ENCODE assay signal across 9 cellular contexts in genomic region chr17:41322264-41322902, GRCh38. TPM values are rescaled to one million over a fixed set of nuclear protein-coding genes. Genes with fewer than 3 reads are reported as not detected.
A peak's percentile ranks its signal among the peaks of the same experiment; 100 is the strongest.
DNase-seq lines count a peak whose midpoint lies in the region; ATAC-seq and TF ChIP-seq lines count a peak whose summit lies in the region.
"Had no signal": no experiment of that assay in that cellular context is flagged by ENCODE, and none has a peak within 500 bp of the region (broad histone marks: within the 10 kb centered on the region; RNA-seq: fewer than 3 reads in every experiment).

No MANE protein-coding gene starts in this region.

- no peaks in the 10 kb centered on the region for H3K4me1 Mint-ChIP-seq in T-helper 2 cell treated with Interferon-gamma antibody and Interleukin-4, amounts not matched to agents 5 μg/mL and 100 μg/mL, for 36 hours (ENCODE audit: low read depth)

- H3K36me3 ChIP-seq in breast epithelium = no peaks in the 10 kb centered on the region
- H3K36me3 ChIP-seq in left lung = no peaks in the 10 kb centered on the region
- H3K36me3 ChIP-seq: neutrophil had no signal

- no peak for TF ChIP-seq POLR2A in breast epithelium (IDR thresholded peaks at IDR 0.05)

- DNase-seq in Ammon's horn (ENCODE audit: low spot score) (peak; percentile 44), NCI-H226 (peak; percentile 23), breast epithelium (ENCODE audit: low spot score in 2 of 2) (no peak), left lung (no peak), hippocampal formation (lab: John Stamatoyannopoulos, UW) (no peak)
- DNase-seq in T-helper 2 cell treated with Interferon-gamma antibody and Interleukin-4, amounts not matched to agents 5 μg/mL and 100 μg/mL, for 36 hours (ENCODE audit: low spot score) = no peak
- no peak for DNase-seq in activated T-cell treated with anti-CD3 and anti-CD28 coated beads, Interleukin-2, amount 50 U/mL, for 1 hour

- H3K27ac Mint-ChIP-seq in T-helper 2 cell treated with Interferon-gamma antibody and Interleukin-4, amounts not matched to agents 5 μg/mL and 100 μg/mL, for 36 hours = no peak overlapping the region

- no peaks in the 10 kb centered on the region for H3K4me1 ChIP-seq in breast epithelium
- no peaks in the 10 kb centered on the region for H3K4me1 ChIP-seq in left lung

- peaks cover 0 to 13% of the 10 kb centered on the region in 2 donors for H3K9me3 ChIP-seq in breast epithelium
- H3K9me3 ChIP-seq in left lung = peaks cover 0 to 13% of the 10 kb centered on the region in 2 donors
- H3K9me3 ChIP-seq: neutrophil had no signal

- H3K27ac ChIP-seq in breast epithelium = peak overlapping the region in 1 of 2 donors; percentile 50
- no peak overlapping the region for H3K27ac ChIP-seq in left lung
- H3K27ac ChIP-seq: neutrophil had no signal

- no peak overlapping the region for H3K4me3 Mint-ChIP-seq in T-helper 2 cell treated with Interferon-gamma antibody and Interleukin-4, amounts not matched to agents 5 μg/mL and 100 μg/mL, for 36 hours

- H3K9me3 Mint-ChIP-seq in T-helper 2 cell treated with Interferon-gamma antibody and Interleukin-4, amounts not matched to agents 5 μg/mL and 100 μg/mL, for 36 hours = no peaks in the 10 kb centered on the region

- H3K36me3 Mint-ChIP-seq in T-helper 2 cell treated with Interferon-gamma antibody and Interleukin-4, amounts not matched to agents 5 μg/mL and 100 μg/mL, for 36 hours (ENCODE audit: low read depth) = no peaks in the 10 kb centered on the region

- H3K27me3 Mint-ChIP-seq in T-helper 2 cell treated with Interferon-gamma antibody and Interleukin-4, amounts not matched to agents 5 μg/mL and 100 μg/mL, for 36 hours (ENCODE audit: low read depth) = peaks cover 7% of the 10 kb centered on the region

- intact Hi-C loops in breast epithelium (cut with DNase I; ENCODE audit: low total_unique reads) (no loop called here), left lung (cut with DNase I) (no loop called here)

- H3K4me3 ChIP-seq in GM12875 (ENCODE audit: low read depth, low read length) (no peak overlapping the region), breast epithelium (no peak overlapping the region), left lung (no peak overlapping the region)

- H3K27me3 ChIP-seq in breast epithelium (no peaks in the 10 kb centered on the region), left lung (no peaks in the 10 kb centered on the region)
- H3K27me3 ChIP-seq: neutrophil had no signal

- TF ChIP-seq CTCF in GM12875 (IDR thresholded peaks at IDR 0.05; ENCODE audit: borderline replicate concordance, insufficient read depth, low read depth, low read length) (peak; percentile 71), breast epithelium (IDR thresholded peaks at IDR 0.05) (peak; percentile 72 to 90 (median 86)), left lung (IDR thresholded peaks at IDR 0.05) (peak; percentile 54 to 85)

- ATAC-seq in left lung = peak; percentile 87

RNA-seq across cellular contexts. Expression of gene KRTAP17-1, which starts 6.9 kb away (rescaled TPM):
- not detected for total RNA-seq in breast epithelium
- total RNA-seq in left lung = not detected

RNA-seq across cellular contexts. Expression of gene KRTAP16-1, which starts 13.3 kb away (rescaled TPM):
- total RNA-seq in breast epithelium (not detected), left lung (not detected)

RNA-seq across cellular contexts. Expression of gene KRTAP29-1, which starts 19.7 kb away (rescaled TPM):
- total RNA-seq in breast epithelium (not detected), left lung (not detected)

RNA-seq across cellular contexts. Expression of gene KRT33A, which starts 28.2 kb away (rescaled TPM):
- total RNA-seq in breast epithelium = not detected
- not detected for total RNA-seq in left lung

RNA-seq across cellular contexts. Expression of gene KRTAP9-7, which starts 46.9 kb away (rescaled TPM):
- total RNA-seq in breast epithelium = not detected
- total RNA-seq in left lung = not detected

Comparison
In these comparisons a context has a peak if more than half of its experiments do, and no peak if none do; other contexts are left out.
1. DNase-seq: peak in Ammon's horn (single experiment) and NCI-H226 (single experiment); none in breast epithelium (0 of 2), left lung (0 of 2), T-helper 2 cell treated with Interferon-gamma antibody and Interleukin-4, amounts not matched to agents 5 μg/mL and 100 μg/mL, for 36 hours (single experiment), hippocampal formation (0 of 2) and activated T-cell treated with anti-CD3 and anti-CD28 coated beads, Interleukin-2, amount 50 U/mL, for 1 hour (single experiment).
2. Peak in every context shown above with its lines, with median percentiles within 50 percentile points of each other: CTCF ChIP-seq.